In the genomic region with DNA sequence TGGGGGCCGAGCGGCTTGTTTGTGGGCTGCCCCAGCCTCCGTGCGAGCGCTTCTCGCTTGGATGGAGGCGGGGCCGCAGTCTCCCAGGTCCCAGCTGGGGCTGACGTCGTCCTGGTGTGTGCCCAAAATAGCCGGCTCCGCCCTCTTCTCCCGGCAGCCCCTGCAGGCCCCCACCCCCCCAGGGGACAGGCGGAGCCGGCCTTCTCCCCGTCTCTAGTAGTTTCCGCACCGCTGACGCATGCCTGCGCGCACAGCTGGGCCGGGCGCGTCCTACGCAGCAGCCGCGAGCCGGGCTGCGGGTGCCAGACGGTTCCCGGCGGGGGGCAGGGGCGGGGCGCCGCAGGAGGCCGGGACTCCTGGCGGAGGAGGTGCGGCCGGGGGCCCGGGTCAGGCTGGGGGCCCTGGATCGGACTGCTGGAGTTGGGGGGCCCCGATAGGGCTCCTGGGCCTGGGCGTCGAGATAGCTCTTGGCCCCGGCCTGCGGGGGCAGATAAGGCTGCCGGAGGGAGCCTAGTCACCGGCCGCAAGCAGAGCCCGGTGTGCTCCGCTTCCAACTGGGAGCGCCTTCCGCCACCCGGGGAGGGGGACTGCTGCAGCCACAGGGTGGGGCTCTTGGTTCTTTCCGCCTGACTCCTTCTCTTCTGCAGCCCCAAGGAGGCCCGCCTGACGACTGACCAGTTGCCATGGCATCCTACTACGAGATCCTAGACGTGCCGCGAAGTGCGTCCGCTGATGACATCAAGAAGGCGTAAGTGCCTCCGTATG, we compare ENCODE assay signal across 1 cellular context.
TF ChIP-seq lines count a peak whose summit lies in the region.

A gene (plus strand): TSS at position 216 of the 765 bp plus-strand sequence. CDS start 468 bp downstream, at position 684.

TF ChIP-seq in HepG2, 621 proteins besides CTCF, POLR2A, EP300 and RAD21 (continued from another document and continues in another):
- TF ChIP-seq, protein P1, sequence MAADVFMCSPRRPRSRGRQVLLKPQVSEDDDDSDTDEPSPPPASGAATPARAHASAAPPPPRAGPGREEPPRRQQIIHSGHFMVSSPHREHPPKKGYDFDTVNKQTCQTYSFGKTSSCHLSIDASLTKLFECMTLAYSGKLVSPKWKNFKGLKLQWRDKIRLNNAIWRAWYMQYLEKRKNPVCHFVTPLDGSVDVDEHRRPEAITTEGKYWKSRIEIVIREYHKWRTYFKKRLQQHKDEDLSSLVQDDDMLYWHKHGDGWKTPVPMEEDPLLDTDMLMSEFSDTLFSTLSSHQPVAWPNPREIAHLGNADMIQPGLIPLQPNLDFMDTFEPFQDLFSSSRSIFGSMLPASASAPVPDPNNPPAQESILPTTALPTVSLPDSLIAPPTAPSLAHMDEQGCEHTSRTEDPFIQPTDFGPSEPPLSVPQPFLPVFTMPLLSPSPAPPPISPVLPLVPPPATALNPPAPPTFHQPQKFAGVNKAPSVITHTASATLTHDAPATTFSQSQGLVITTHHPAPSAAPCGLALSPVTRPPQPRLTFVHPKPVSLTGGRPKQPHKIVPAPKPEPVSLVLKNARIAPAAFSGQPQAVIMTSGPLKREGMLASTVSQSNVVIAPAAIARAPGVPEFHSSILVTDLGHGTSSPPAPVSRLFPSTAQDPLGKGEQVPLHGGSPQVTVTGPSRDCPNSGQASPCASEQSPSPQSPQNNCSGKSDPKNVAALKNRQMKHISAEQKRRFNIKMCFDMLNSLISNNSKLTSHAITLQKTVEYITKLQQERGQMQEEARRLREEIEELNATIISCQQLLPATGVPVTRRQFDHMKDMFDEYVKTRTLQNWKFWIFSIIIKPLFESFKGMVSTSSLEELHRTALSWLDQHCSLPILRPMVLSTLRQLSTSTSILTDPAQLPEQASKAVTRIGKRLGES (CRISPR knock-in tag; IDR thresholded peaks at IDR 0.05; ENCODE audit: borderline replicate concordance): no peak
- TF ChIP-seq, protein P2, sequence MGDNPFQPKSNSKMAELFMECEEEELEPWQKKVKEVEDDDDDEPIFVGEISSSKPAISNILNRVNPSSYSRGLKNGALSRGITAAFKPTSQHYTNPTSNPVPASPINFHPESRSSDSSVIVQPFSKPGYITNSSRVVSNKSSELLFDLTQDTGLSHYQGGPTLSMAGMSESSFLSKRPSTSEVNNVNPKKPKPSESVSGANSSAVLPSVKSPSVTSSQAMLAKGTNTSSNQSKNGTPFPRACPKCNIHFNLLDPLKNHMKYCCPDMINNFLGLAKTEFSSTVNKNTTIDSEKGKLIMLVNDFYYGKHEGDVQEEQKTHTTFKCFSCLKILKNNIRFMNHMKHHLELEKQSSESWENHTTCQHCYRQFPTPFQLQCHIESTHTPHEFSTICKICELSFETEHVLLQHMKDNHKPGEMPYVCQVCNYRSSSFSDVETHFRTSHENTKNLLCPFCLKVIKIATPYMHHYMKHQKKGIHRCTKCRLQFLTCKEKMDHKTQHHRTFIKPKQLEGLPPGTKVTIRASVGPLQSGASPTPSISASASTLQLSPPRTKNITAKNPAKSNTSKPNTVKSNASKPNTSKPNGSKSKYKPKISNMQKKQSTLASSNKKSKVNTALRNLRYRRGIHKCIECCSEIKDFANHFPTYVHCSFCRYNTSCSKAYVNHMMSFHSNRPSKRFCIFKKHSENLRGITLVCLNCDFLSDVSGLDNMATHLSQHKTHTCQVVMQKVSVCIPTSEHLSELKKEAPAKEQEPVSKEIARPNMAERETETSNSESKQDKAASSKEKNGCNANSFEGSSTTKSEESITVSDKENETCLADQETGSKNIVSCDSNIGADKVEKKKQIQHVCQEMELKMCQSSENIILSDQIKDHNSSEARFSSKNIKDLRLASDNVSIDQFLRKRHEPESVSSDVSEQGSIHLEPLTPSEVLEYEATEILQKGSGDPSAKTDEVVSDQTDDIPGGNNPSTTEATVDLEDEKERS (CRISPR knock-in tag; IDR thresholded peaks at IDR 0.05): no peak
- TF ChIP-seq ZNF619 (CRISPR knock-in tag; IDR thresholded peaks at IDR 0.05) (no peak), SP2 (CRISPR knock-in tag; IDR thresholded peaks at IDR 0.05) (no peak), ZZZ3 (CRISPR knock-in tag; IDR thresholded peaks at IDR 0.05; ENCODE audit: borderline replicate concordance) (peak; percentile 69; the same call in 1 of the 2 replicates), PHF20 (CRISPR knock-in tag; IDR thresholded peaks at IDR 0.05) (peak; percentile 84), FOXA3 (CRISPR knock-in tag; IDR thresholded peaks at IDR 0.05) (peak; percentile 66), ZNF780A (CRISPR knock-in tag; IDR thresholded peaks at IDR 0.05) (no peak), NR2F1 (CRISPR knock-in tag; IDR thresholded peaks at IDR 0.05) (no peak), ZNF674 (CRISPR knock-in tag; IDR thresholded peaks at IDR 0.05; ENCODE audit: low read depth) (peak; percentile 89; the same call in 1 of the 2 replicates), MIER2 (CRISPR knock-in tag; IDR thresholded peaks at IDR 0.05) (peak; percentile 38; the same call in 1 of the 2 replicates), ZNF205 (CRISPR knock-in tag; IDR thresholded peaks at IDR 0.05) (peak; percentile 83; the same call in 1 of the 2 replicates), KLF9 (CRISPR knock-in tag; IDR thresholded peaks at IDR 0.05; ENCODE audit: low read depth) (peak; percentile 56; the same call in 1 of the 2 replicates), STAG1 (CRISPR knock-in tag; IDR thresholded peaks at IDR 0.05) (0 out of 2 replicates have a peak, but pooled peaks have one; percentile 5), IRX3 (CRISPR knock-in tag; IDR thresholded peaks at IDR 0.05; ENCODE audit: borderline replicate concordance, low read depth) (no peak), KDM6A (CRISPR knock-in tag; IDR thresholded peaks at IDR 0.05; ENCODE audit: low read depth) (peak; percentile 47; the same call in 1 of the 2 replicates), FOXM1 (CRISPR knock-in tag; IDR thresholded peaks at IDR 0.05) (no peak), ZNF136 (CRISPR knock-in tag; IDR thresholded peaks at IDR 0.05; ENCODE audit: low read depth) (0 out of 2 replicates have a peak, but pooled peaks have one; percentile 59), DR1 (CRISPR knock-in tag; IDR thresholded peaks at IDR 0.05) (peak; percentile 84), ZNF367 (CRISPR knock-in tag; IDR thresholded peaks at IDR 0.05; ENCODE audit: borderline replicate concordance) (0 out of 2 replicates have a peak, but pooled peaks have one; percentile 84), ZNF296 (CRISPR knock-in tag; conservative IDR thresholded peaks at IDR 0.05) (no peak; the same call in 1 of the 2 replicates), SMC3 (IDR thresholded peaks at IDR 0.05; ENCODE audit: low read length) (no peak), ZNF124 (CRISPR knock-in tag; IDR thresholded peaks at IDR 0.05) (peak; percentile 72; the same call in 1 of the 2 replicates), SMYD3 (CRISPR knock-in tag; IDR thresholded peaks at IDR 0.05) (no peak), MEIS2 (CRISPR knock-in tag; IDR thresholded peaks at IDR 0.05) (peak; percentile 87), TOE1 (CRISPR knock-in tag; IDR thresholded peaks at IDR 0.05) (0 out of 2 replicates have a peak, but pooled peaks have one; percentile 58), ZNF564 (CRISPR knock-in tag; IDR thresholded peaks at IDR 0.05) (peak; percentile 89), ZNF263 (CRISPR knock-in tag; IDR thresholded peaks at IDR 0.05) (no peak; the same call in 1 of the 2 replicates), CAMTA2 (CRISPR knock-in tag; IDR thresholded peaks at IDR 0.05; ENCODE audit: borderline replicate concordance) (no peak), FOXO1 (CRISPR knock-in tag; IDR thresholded peaks at IDR 0.05) (peak; percentile 60; the same call in 1 of the 2 replicates), RFX1 (IDR thresholded peaks at IDR 0.05) (no peak), CEBPB (IDR thresholded peaks at IDR 0.05; ENCODE audit: borderline replicate concordance, low read depth, low read length) (no peak), TCF12 (IDR thresholded peaks at IDR 0.05) (no peak), TCF12 (CRISPR knock-in tag; IDR thresholded peaks at IDR 0.05) (peak; percentile 85; the same call in 1 of the 2 replicates), NFE2L1 (CRISPR knock-in tag; IDR thresholded peaks at IDR 0.05; ENCODE audit: borderline replicate concordance) (no peak), ZNF256 (CRISPR knock-in tag; conservative IDR thresholded peaks at IDR 0.05) (no peak), HNRNPK (IDR thresholded peaks at IDR 0.05; ENCODE audit: low read depth, low read length, poor library complexity, severe bottlenecking) (peak; percentile 98)
- TF ChIP-seq, protein P3, sequence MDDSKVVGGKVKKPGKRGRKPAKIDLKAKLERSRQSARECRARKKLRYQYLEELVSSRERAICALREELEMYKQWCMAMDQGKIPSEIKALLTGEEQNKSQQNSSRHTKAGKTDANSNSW (CRISPR knock-in tag; IDR thresholded peaks at IDR 0.05; ENCODE audit: borderline replicate concordance): no peak
- TF ChIP-seq, protein P4, sequence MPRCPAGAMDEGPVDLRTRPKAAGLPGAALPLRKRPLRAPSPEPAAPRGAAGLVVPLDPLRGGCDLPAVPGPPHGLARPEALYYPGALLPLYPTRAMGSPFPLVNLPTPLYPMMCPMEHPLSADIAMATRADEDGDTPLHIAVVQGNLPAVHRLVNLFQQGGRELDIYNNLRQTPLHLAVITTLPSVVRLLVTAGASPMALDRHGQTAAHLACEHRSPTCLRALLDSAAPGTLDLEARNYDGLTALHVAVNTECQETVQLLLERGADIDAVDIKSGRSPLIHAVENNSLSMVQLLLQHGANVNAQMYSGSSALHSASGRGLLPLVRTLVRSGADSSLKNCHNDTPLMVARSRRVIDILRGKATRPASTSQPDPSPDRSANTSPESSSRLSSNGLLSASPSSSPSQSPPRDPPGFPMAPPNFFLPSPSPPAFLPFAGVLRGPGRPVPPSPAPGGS (CRISPR knock-in tag; IDR thresholded peaks at IDR 0.05): peak; percentile 71; the same call in 1 of the 2 replicates
- TF ChIP-seq, protein P5, sequence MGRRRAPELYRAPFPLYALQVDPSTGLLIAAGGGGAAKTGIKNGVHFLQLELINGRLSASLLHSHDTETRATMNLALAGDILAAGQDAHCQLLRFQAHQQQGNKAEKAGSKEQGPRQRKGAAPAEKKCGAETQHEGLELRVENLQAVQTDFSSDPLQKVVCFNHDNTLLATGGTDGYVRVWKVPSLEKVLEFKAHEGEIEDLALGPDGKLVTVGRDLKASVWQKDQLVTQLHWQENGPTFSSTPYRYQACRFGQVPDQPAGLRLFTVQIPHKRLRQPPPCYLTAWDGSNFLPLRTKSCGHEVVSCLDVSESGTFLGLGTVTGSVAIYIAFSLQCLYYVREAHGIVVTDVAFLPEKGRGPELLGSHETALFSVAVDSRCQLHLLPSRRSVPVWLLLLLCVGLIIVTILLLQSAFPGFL (CRISPR knock-in tag; IDR thresholded peaks at IDR 0.05): no peak
- TF ChIP-seq, protein P6, sequence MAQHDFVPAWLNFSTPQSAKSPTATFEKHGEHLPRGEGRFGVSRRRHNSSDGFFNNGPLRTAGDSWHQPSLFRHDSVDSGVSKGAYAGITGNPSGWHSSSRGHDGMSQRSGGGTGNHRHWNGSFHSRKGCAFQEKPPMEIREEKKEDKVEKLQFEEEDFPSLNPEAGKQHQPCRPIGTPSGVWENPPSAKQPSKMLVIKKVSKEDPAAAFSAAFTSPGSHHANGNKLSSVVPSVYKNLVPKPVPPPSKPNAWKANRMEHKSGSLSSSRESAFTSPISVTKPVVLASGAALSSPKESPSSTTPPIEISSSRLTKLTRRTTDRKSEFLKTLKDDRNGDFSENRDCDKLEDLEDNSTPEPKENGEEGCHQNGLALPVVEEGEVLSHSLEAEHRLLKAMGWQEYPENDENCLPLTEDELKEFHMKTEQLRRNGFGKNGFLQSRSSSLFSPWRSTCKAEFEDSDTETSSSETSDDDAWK (CRISPR knock-in tag; IDR thresholded peaks at IDR 0.05): no peak
- TF ChIP-seq, protein P7, sequence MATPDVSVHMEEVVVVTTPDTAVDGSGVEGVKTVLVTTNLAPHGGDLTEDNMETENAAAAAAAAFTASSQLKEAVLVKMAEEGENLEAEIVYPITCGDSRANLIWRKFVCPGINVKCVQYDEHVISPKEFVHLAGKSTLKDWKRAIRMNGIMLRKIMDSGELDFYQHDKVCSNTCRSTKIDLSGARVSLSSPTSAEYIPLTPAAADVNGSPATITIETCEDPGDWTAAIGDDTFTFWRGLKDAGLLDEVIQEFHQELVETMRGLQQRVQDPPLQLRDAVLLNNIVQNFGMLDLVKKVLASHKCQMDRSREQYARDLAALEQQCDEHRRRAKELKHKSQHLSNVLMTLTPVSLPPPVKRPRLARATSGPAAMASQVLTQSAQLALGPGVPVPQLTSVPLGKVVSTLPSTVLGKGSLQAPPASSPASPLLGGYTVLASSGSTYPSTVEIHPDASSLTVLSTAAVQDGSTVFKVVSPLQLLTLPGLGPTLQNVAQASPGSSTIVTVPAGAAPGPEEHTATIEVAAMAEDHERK (CRISPR knock-in tag; IDR thresholded peaks at IDR 0.05; ENCODE audit: low read depth): peak; percentile 78
- TF ChIP-seq, protein P8, sequence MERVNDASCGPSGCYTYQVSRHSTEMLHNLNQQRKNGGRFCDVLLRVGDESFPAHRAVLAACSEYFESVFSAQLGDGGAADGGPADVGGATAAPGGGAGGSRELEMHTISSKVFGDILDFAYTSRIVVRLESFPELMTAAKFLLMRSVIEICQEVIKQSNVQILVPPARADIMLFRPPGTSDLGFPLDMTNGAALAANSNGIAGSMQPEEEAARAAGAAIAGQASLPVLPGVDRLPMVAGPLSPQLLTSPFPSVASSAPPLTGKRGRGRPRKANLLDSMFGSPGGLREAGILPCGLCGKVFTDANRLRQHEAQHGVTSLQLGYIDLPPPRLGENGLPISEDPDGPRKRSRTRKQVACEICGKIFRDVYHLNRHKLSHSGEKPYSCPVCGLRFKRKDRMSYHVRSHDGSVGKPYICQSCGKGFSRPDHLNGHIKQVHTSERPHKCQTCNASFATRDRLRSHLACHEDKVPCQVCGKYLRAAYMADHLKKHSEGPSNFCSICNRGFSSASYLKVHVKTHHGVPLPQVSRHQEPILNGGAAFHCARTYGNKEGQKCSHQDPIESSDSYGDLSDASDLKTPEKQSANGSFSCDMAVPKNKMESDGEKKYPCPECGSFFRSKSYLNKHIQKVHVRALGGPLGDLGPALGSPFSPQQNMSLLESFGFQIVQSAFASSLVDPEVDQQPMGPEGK (CRISPR knock-in tag; IDR thresholded peaks at IDR 0.05): peak; percentile 99
- TF ChIP-seq, protein P9, sequence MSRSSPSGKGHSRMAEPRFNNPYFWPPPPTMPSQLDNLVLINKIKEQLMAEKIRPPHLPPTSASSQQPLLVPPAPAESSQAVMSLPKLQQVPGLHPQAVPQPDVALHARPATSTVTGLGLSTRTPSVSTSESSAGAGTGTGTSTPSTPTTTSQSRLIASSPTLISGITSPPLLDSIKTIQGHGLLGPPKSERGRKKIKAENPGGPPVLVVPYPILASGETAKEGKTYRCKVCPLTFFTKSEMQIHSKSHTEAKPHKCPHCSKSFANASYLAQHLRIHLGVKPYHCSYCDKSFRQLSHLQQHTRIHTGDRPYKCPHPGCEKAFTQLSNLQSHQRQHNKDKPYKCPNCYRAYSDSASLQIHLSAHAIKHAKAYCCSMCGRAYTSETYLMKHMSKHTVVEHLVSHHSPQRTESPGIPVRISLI (CRISPR knock-in tag; IDR thresholded peaks at IDR 0.05; ENCODE audit: borderline replicate concordance): no peak
- TF ChIP-seq, protein P10, sequence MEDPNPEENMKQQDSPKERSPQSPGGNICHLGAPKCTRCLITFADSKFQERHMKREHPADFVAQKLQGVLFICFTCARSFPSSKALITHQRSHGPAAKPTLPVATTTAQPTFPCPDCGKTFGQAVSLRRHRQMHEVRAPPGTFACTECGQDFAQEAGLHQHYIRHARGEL (CRISPR knock-in tag; IDR thresholded peaks at IDR 0.05): no peak
